In genomic region chr1:36076979-36077573, GRCh38 we compare ENCODE assay signal across 35 cellular contexts. TPM values are rescaled to one million over a fixed set of nuclear protein-coding genes. Genes with fewer than 3 reads are reported as not detected.
"Had no signal": no experiment of that assay in that cellular context is flagged by ENCODE, and none has a peak within 500 bp of the region (broad histone marks: within the 10 kb centered on the region; RNA-seq: fewer than 3 reads in every experiment).

No MANE protein-coding gene starts in this region.

- H3K27ac ChIP-seq: adrenal gland, PC-9, RWPE1, SJCRH30 had no signal

- H3K4me3 ChIP-seq: adrenal gland, PC-9, SJCRH30 had no signal

- H3K27me3 ChIP-seq: adrenal gland, SJCRH30 had no signal

- H2AFZ ChIP-seq: PC-9 had no signal

- H3K9ac ChIP-seq: SK-N-SH had no signal

- H3K9me3 ChIP-seq: adrenal gland, SJCRH30, SK-N-SH had no signal

- H3K4me1 ChIP-seq: SJCRH30 had no signal

- H3K4me2 ChIP-seq: PC-9, SK-N-SH had no signal

- H3K36me3 ChIP-seq: adrenal gland, SJCRH30 had no signal

- DNase-seq: activated CD4-positive, alpha-beta memory T cell treated with anti-CD3 and anti-CD28 coated beads for 36 hours; activated CD4-positive, alpha-beta T cell treated with anti-CD3 and anti-CD28 coated beads for 4 hours; activated CD4-positive, alpha-beta T cell treated with anti-CD3 and anti-CD28 coated beads, Interleukin-2, amount 50 U/mL, for 1 hour; activated CD4-positive, CD25-positive, alpha-beta regulatory T cell treated with anti-CD3 and anti-CD28 coated beads, Interleukin-2, amount 50 U/mL, for 72 hours; activated CD8-positive, alpha-beta memory T cell treated with anti-CD3 and anti-CD28 coated beads, Interleukin-2, amount 50 U/mL, for 4 hours; activated gamma-delta T cell treated with Interleukin-2 at 50 U/mL for 16 hours; activated naive CD4-positive, alpha-beta T cell treated with anti-CD3 and anti-CD28 coated beads for 36 hours; activated T-cell treated with anti-CD3 and anti-CD28 coated beads for 4 hours; activated T-cell treated with anti-CD3 and anti-CD28 coated beads, Interleukin-2, amount 50 U/mL, for 4 hours; anterior cingulate cortex; caudate nucleus; cerebellar nuclear complex; NCI-H1048; NCI-H1105 treated with DMSO at 0.1 percent for 48 hours; NCI-H1436 treated with DMSO at 0.1 percent for 48 hours; NCI-H1694 treated with DMSO at 0.1 percent for 48 hours; NCI-H2029; NCI-H2171 treated with DMSO at 0.1 percent for 48 hours; NCI-H2227 treated with DMSO at 0.1 percent for 48 hours; NCI-H446; NCI-H510A treated with DMSO at 0.1 percent for 48 hours; NCI-H526 treated with DMSO at 0.1 percent for 48 hours; PC-9; Right ventricle myocardium superior; SJCRH30; SK-N-SH had no signal

- FAIRE-seq: bronchial epithelial cell, colon, RCC 7860, TTC549 had no signal

- ATAC-seq: activated naive CD4-positive, alpha-beta T cell treated with anti-CD3 and anti-CD28 coated beads, Interleukin-2, amount 50 U/mL, for 72 hours; activated T-cell treated with anti-CD3 and anti-CD28 coated beads, Interleukin-2, amount 50 U/mL, for 4 hours had no signal

RNA-seq across cellular contexts. Expression of gene TEKT2, which starts 6.8 kb away (rescaled TPM):
- total RNA-seq: activated CD4-positive, alpha-beta memory T cell treated with anti-CD3 and anti-CD28 coated beads for 36 hours; activated naive CD4-positive, alpha-beta T cell treated with anti-CD3 and anti-CD28 coated beads for 36 hours; M059J; OCI-LY7; Right ventricle myocardium superior; SJCRH30 had no signal

RNA-seq across cellular contexts. Expression of gene COL8A2, which starts 47.9 kb away (rescaled TPM):
- total RNA-seq: activated CD4-positive, alpha-beta memory T cell treated with anti-CD3 and anti-CD28 coated beads for 36 hours; OCI-LY7 had no signal
